In genomic region chr13:35874704-35875103, GRCh38 we compare ENCODE assay signal across 19 cellular contexts.
A peak's percentile ranks its signal among the peaks of the same experiment; 100 is the strongest.
DNase-seq lines count a peak whose midpoint lies in the region; TF ChIP-seq lines count a peak whose summit lies in the region.
"Had no signal": no experiment of that assay in that cellular context is flagged by ENCODE, and none has a peak within 500 bp of the region (broad histone marks: within the 10 kb centered on the region; RNA-seq: fewer than 3 reads in every experiment).

No MANE protein-coding gene starts in this region.

- no peaks in the 10 kb centered on the region for H3K4me1 ChIP-seq in OCI-LY7 (ENCODE audit: insufficient read depth, low read length, poor library complexity, severe bottlenecking)
- H3K4me1 ChIP-seq: BLaER1 had no signal

- H4K20me1 ChIP-seq in OCI-LY7 (ENCODE audit: insufficient read depth, low read length) = no peaks in the 10 kb centered on the region
- H4K20me1 ChIP-seq: BLaER1 had no signal

- H3K9me3 ChIP-seq in OCI-LY7 (ENCODE audit: low read length) = no peaks in the 10 kb centered on the region
- H3K9me3 ChIP-seq: BLaER1 had no signal

- H3K27ac ChIP-seq in cingulate gyrus (ENCODE audit: low read depth, low read length) (peak overlapping the region; percentile 49), OCI-LY7 (ENCODE audit: low read depth, low read length, poor library complexity, severe bottlenecking) (no peak overlapping the region)
- H3K27ac ChIP-seq: BLaER1, GM23248 had no signal

- H3K4me3 ChIP-seq in lower leg skin (ENCODE audit: low read depth, poor library complexity, severe bottlenecking) (no peak overlapping the region), OCI-LY7 (ENCODE audit: low read depth, low read length, poor library complexity, severe bottlenecking) (no peak overlapping the region)
- H3K4me3 ChIP-seq: BLaER1, GM12878, GM23248, K562 had no signal

- no peaks in the 10 kb centered on the region for H3K79me2 ChIP-seq in OCI-LY7 (ENCODE audit: insufficient read depth, low read depth, low read length)

- H2AFZ ChIP-seq in OCI-LY7 (ENCODE audit: low read length) = no peak overlapping the region
- H2AFZ ChIP-seq: GM23248 had no signal

- TF ChIP-seq CTCF in lower leg skin (IDR thresholded peaks at IDR 0.05) (no peak), OCI-LY7 (conservative IDR thresholded peaks at IDR 0.05; ENCODE audit: low read length) (no peak)

- no peak for TF ChIP-seq POLR2A in lower leg skin (IDR thresholded peaks at IDR 0.05)

- H3K36me3 ChIP-seq in OCI-LY7 (ENCODE audit: insufficient read depth, low read length) = no peaks in the 10 kb centered on the region
- H3K36me3 ChIP-seq: BLaER1 had no signal

- DNase-seq in AG08395 (ENCODE audit: low spot score) (peak; percentile 39), cardiac septum (ENCODE audit: low spot score) (peak; percentile 78), lower leg skin (ENCODE audit: low spot score in 2 of 2) (peak; percentile 69 to 93), iPS-NIHi7 (ENCODE audit: extremely low spot score) (no peak), NCI-H1048 (lab: John Stamatoyannopoulos, UW) (no peak), OCI-LY7 (ENCODE audit: low spot score) (no peak)
- DNase-seq in activated CD4-positive, CD25-positive, alpha-beta regulatory T cell treated with anti-CD3 and anti-CD28 coated beads, Interleukin-2, amount 50 U/mL, for 72 hours = no peak
- DNase-seq: CD4-positive, alpha-beta memory T cell; DMS53; EL; GM23248; NCI-H1105 treated with DMSO at 0.1 percent for 48 hours; NCI-H1694; NCI-H2081 treated with DMSO at 0.1 percent for 48 hours; NCI-H446 treated with DMSO at 0.1 percent for 48 hours had no signal

- WGBS in lower leg skin, 2 donors = 67 to 71% methylated on average over 11 of the region's 11 CpGs

- no peaks in the 10 kb centered on the region for H3K9me2 ChIP-seq in OCI-LY7 (ENCODE audit: insufficient read depth, low read length)

- intact Hi-C loops in cardiac septum (cut with DNase I) (no loop called here), lower leg skin (cut with DNase I; ENCODE audit: low total_unique reads) (no loop called here), OCI-LY7 (cut with micrococcal nuclease; ENCODE audit: unreplicated experiment) (no loop called here)

- CTCF ChIA-PET in OCI-LY7 (lab: Charles Lee; ENCODE audit: unreplicated experiment) = no interaction called here

- BruUV-seq in OCI-LY7 (replicated peaks; lab: Mats Ljungman, UMichigan) = no TSS peak

- no peak overlapping the region for H3K4me2 ChIP-seq in OCI-LY7 (ENCODE audit: low read length)
- H3K4me2 ChIP-seq: BLaER1 had no signal

- POLR2A ChIA-PET in OCI-LY7 (lab: Charles Lee) = interaction anchor here (0.7 kb wide), 1 partner anchor 221 kb away, joined by 3 read pairs; no protein-coding TSS in a partner anchor

Comparison
In these comparisons a context has a peak if more than half of its experiments do, and no peak if none do; other contexts are left out.
1. DNase-seq: peak in AG08395 (single experiment), cardiac septum (single experiment) and lower leg skin (2 of 2); none in iPS-NIHi7 (single experiment), activated CD4-positive, CD25-positive, alpha-beta regulatory T cell treated with anti-CD3 and anti-CD28 coated beads, Interleukin-2, amount 50 U/mL, for 72 hours (single experiment), NCI-H1048 (single experiment) and OCI-LY7 (single experiment).